ENCODE assay signal across 13 cellular contexts in the genomic region with DNA sequence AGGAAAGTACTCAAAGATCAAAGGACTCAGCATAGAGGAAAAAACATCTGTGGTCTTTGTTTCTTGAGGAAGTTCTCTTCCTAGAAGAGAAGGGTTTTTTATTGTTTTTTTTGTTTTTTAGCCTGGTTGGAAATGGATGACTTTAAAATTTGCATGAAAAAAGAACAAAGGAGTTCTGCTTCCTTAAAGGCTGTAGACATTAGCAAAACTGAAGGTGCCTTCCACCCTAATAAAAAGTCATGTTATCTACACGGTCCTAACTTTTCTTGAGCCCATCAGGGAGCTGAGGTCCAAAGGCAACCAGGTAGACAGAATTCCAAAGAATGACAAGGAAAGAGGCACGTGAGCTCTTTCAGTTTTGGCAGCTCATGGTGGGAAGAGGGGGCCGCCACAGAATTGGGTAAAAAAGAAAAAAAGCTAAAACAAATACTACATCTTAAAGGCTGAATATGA.
"Had no signal": no experiment of that assay in that cellular context is flagged by ENCODE, and none has a peak within 500 bp of the region (broad histone marks: within the 10 kb centered on the region; RNA-seq: fewer than 3 reads in every experiment).

No MANE protein-coding gene starts in this region.

- H3K9me3 ChIP-seq: lower lobe of right lung, pancreas, stomach, thoracic aorta, upper lobe of right lung had no signal

- H3K27me3 ChIP-seq: pancreas, stomach, upper lobe of right lung had no signal

- H3K36me3 Mint-ChIP-seq: activated naive CD4-positive, alpha-beta T cell treated with anti-CD3 and anti-CD28 coated beads, Interleukin-2, amount 50 U/mL, for 24 hours had no signal

- H3K27ac Mint-ChIP-seq: activated CD4-positive, alpha-beta memory T cell treated with anti-CD3 and anti-CD28 coated beads, Interleukin-2, amount 10 ng/mL, durations not matched to agents 7 days and 5 days; activated naive CD4-positive, alpha-beta T cell treated with anti-CD3 and anti-CD28 coated beads, Interleukin-2, amount 50 U/mL, for 24 hours had no signal

- H3K27ac ChIP-seq: cardiac muscle cell, lower lobe of right lung, pancreas, stomach, thoracic aorta, upper lobe of right lung had no signal

- H3K4me3 ChIP-seq: cardiac muscle cell, lower lobe of right lung, pancreas, stomach, thoracic aorta, upper lobe of right lung had no signal

- H3K4me1 Mint-ChIP-seq: activated CD4-positive, alpha-beta memory T cell treated with anti-CD3 and anti-CD28 coated beads, Interleukin-2, amount 10 ng/mL, durations not matched to agents 7 days and 5 days had no signal

- H3K27me3 Mint-ChIP-seq: activated CD4-positive, alpha-beta memory T cell treated with anti-CD3 and anti-CD28 coated beads, Interleukin-2, amount 10 ng/mL, durations not matched to agents 7 days and 5 days had no signal

- H3K36me3 ChIP-seq: cardiac muscle cell, lower lobe of right lung, pancreas, stomach, thoracic aorta, upper lobe of right lung had no signal

- H3K9me3 Mint-ChIP-seq: activated CD4-positive, alpha-beta memory T cell treated with anti-CD3 and anti-CD28 coated beads, Interleukin-2, amount 10 ng/mL, durations not matched to agents 7 days and 5 days; activated naive CD4-positive, alpha-beta T cell treated with anti-CD3 and anti-CD28 coated beads, Interleukin-2, amount 50 U/mL, for 24 hours; activated T-cell treated with anti-CD3 and anti-CD28 coated beads, Interleukin-2, amount 50 U/mL, for 4 hours had no signal

- ATAC-seq: activated T-cell treated with anti-CD3 and anti-CD28 coated beads, Interleukin-2, amount 50 U/mL, for 4 hours; lower lobe of right lung; pancreas; upper lobe of right lung had no signal

- DNase-seq: activated CD4-positive, alpha-beta memory T cell treated with anti-CD3 and anti-CD28 coated beads, Interleukin-2, amount 10 ng/mL, durations not matched to agents 7 days and 5 days; activated effector memory CD4-positive, alpha-beta T cell treated with Interleukin-2 at 50 U/mL for 16 hours; activated T-cell treated with anti-CD3 and anti-CD28 coated beads, Interleukin-2, amount 50 U/mL, for 4 hours; lower lobe of right lung; midbrain; pancreas; stimulated activated CD4-positive, alpha-beta T cell treated with anti-CD3 and anti-CD28 coated beads, Interleukin-1b, Interleukin-23, amount 100 ng/mL, for 48 hours; stomach; T-helper 1 cell; upper lobe of right lung had no signal

- H3K4me1 ChIP-seq: lower lobe of right lung, pancreas, stomach, upper lobe of right lung had no signal

- H3K4me3 Mint-ChIP-seq: activated CD4-positive, alpha-beta memory T cell treated with anti-CD3 and anti-CD28 coated beads, Interleukin-2, amount 10 ng/mL, durations not matched to agents 7 days and 5 days; activated naive CD4-positive, alpha-beta T cell treated with anti-CD3 and anti-CD28 coated beads, Interleukin-2, amount 50 U/mL, for 24 hours; activated T-cell treated with anti-CD3 and anti-CD28 coated beads, Interleukin-2, amount 50 U/mL, for 4 hours had no signal
